ENCODE assay signal across 8 cellular contexts in the genomic region with DNA sequence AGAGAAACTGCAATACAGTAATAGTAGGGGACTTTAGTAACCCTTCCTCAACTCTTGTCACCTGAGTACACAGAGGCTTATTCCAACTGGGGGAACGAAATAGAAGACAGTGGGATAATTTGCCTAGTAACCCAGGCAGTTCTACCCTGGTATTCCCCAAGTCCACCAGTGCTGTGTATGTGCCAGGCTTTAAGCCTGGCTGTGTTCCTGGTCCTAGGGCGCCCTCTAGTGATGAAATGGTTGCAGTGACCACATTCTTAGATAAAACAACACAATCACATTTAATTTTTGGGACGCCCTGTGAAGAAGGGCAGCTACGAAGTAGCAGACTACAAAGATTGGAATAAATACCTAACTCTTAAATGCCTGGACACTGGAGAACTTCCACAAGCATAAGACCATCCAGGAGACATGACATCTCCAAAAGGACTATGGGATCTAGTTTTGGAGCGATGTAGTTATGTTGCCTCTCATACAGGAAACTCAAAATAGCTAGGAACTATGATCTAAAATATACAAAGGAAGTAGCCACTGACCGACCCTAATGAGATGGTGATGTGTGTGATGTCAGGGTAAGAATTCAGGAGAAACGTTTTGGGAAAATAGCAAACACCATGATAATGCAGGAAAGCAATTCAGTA.
DNase-seq lines count a peak whose midpoint lies in the region; ATAC-seq and TF ChIP-seq lines count a peak whose summit lies in the region.

No MANE protein-coding gene starts in this region.

- H3K27me3 Mint-ChIP-seq in T-helper 2 cell treated with Interferon-gamma antibody and Interleukin-4, amounts not matched to agents 5 μg/mL and 100 μg/mL, for 36 hours (ENCODE audit: low read depth), result no peaks in the 10 kb centered on the region

- no peak overlapping the region for H3K4me3 ChIP-seq in ascending aorta

- intact Hi-C loops in ascending aorta (cut with DNase I), result loop anchor here (1.0 to 10.0 kb wide), 2 partner anchors 119 to 160 kb away; no protein-coding TSS in a partner anchor

- no peaks in the 10 kb centered on the region for H3K27me3 ChIP-seq in ascending aorta

- no peak overlapping the region for H3K27ac ChIP-seq in ascending aorta

- ATAC-seq in HG02571 (IDR thresholded peaks at IDR 0.05; ENCODE audit: unreplicated experiment) (peak; percentile 93), GM18873 (IDR thresholded peaks at IDR 0.05; ENCODE audit: low FRiP score, unreplicated experiment) (no peak)

- peak; percentile 64 for TF ChIP-seq CTCF in GM12872 (IDR thresholded peaks at IDR 0.05; ENCODE audit: insufficient read depth, low read depth, low read length)
- TF ChIP-seq CTCF in ascending aorta (IDR thresholded peaks at IDR 0.05), result peak; percentile 66 to 78 (median 72)

- peaks cover 13% of the 10 kb centered on the region for H3K4me1 Mint-ChIP-seq in T-helper 2 cell treated with Interferon-gamma antibody and Interleukin-4, amounts not matched to agents 5 μg/mL and 100 μg/mL, for 36 hours (ENCODE audit: low read depth)

- H3K36me3 ChIP-seq in ascending aorta, result no peaks in the 10 kb centered on the region

- no peak overlapping the region for H3K4me3 Mint-ChIP-seq in T-helper 2 cell treated with Interferon-gamma antibody and Interleukin-4, amounts not matched to agents 5 μg/mL and 100 μg/mL, for 36 hours

- DNase-seq in NCI-H1092 treated with DMSO at 0.1 percent for 48 hours (lab: John Stamatoyannopoulos, UW), result peak; percentile 50
- peak; percentile 21 for DNase-seq in T-helper 2 cell treated with Interferon-gamma antibody and Interleukin-4, amounts not matched to agents 5 μg/mL and 100 μg/mL, for 36 hours (ENCODE audit: low spot score)
- peak in 1 of 2 donors; percentile 73 for DNase-seq in ascending aorta (ENCODE audit: low spot score in 2 of 2)
- peak in 40 of 51 donors; percentile 0 to 66 (median 12) for DNase-seq in hypothalamus (lab: John Stamatoyannopoulos, UW)
- DNase-seq in stimulated activated CD4-positive, alpha-beta T cell treated with anti-CD3 and anti-CD28 coated beads, Interleukin-12 subunit alpha, Interleukin-12 subunit beta, amount 100 ng/mL, for 4 hours, result peak; percentile 38

- peaks cover 1% of the 10 kb centered on the region for H3K36me3 Mint-ChIP-seq in T-helper 2 cell treated with Interferon-gamma antibody and Interleukin-4, amounts not matched to agents 5 μg/mL and 100 μg/mL, for 36 hours (ENCODE audit: low read depth)

- H3K4me1 ChIP-seq in ascending aorta, result no peaks in the 10 kb centered on the region

- peaks cover 2% of the 10 kb centered on the region for H3K9me3 Mint-ChIP-seq in T-helper 2 cell treated with Interferon-gamma antibody and Interleukin-4, amounts not matched to agents 5 μg/mL and 100 μg/mL, for 36 hours

- H3K9me3 ChIP-seq in ascending aorta, result no peaks in the 10 kb centered on the region

- no peak overlapping the region for H3K27ac Mint-ChIP-seq in T-helper 2 cell treated with Interferon-gamma antibody and Interleukin-4, amounts not matched to agents 5 μg/mL and 100 μg/mL, for 36 hours
